16 cellular contexts compared by ENCODE assay signal in the genomic region with DNA sequence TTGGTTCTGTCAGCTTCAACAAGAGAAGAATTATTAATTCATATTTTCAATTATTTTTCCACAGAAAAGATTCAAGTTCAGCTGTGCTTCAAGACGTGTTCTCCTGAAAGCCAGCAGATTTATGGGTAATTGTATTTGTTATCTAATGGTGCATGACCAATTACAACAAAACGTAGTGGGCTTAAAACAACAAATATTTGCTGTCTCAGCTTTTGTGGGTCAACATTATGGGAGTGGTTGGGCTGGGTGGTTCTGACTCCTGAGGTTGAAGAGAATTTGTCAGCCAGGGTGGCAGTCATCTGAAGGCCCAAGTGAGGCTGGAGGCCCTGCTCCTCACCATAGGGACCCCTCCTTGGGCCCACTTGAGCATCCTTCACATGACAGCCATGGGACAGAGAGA. TPM values are rescaled to one million over a fixed set of nuclear protein-coding genes. Genes with fewer than 3 reads are reported as not detected.
A peak's percentile ranks its signal among the peaks of the same experiment; 100 is the strongest.
DNase-seq lines count a peak whose midpoint lies in the region; ATAC-seq and TF ChIP-seq lines count a peak whose summit lies in the region.
"Had no signal": no experiment of that assay in that cellular context is flagged by ENCODE, and none has a peak within 500 bp of the region (broad histone marks: within the 10 kb centered on the region; RNA-seq: fewer than 3 reads in every experiment).

No MANE protein-coding gene starts in this region.

- dilution Hi-C loops in IMR-90 (cut with HindIII; ENCODE audit: low sequenced_read_pairs, unreplicated experiment) = no loop called here

- H3K9ac ChIP-seq in IMR-90 (ENCODE audit: low read depth, low read length) = no peak overlapping the region
- H3K9ac ChIP-seq: GM23248, KMS-11 had no signal

- no peak overlapping the region for H2BK5ac ChIP-seq in IMR-90 (ENCODE audit: low read depth, low read length, poor library complexity, severe bottlenecking)

- TF ChIP-seq CTCF in IMR-90 (conservative IDR thresholded peaks at IDR 0.05; ENCODE audit: low read depth, low read length) (no peak), osteoblast (IDR thresholded peaks at IDR 0.05; ENCODE audit: extremely low read depth, low read depth, low read length) (no peak), BE2C (IDR thresholded peaks at IDR 0.05; ENCODE audit: low read depth, low read length) (no peak), GM10248 (IDR thresholded peaks at IDR 0.05; ENCODE audit: control extremely low read depth, extremely low read depth, low read depth, missing control alignments) (no peak)

- H3K9me3 ChIP-seq in IMR-90 (ENCODE audit: control insufficient read depth, insufficient read depth, low read length) = no peaks in the 10 kb centered on the region
- no peaks in the 10 kb centered on the region for H3K9me3 ChIP-seq in osteoblast (ENCODE audit: low read depth, low read length)
- no peaks in the 10 kb centered on the region for H3K9me3 ChIP-seq in BE2C

- H4K91ac ChIP-seq in IMR-90 (ENCODE audit: insufficient read depth, low read depth, low read length) = no peak overlapping the region

- no peak overlapping the region for H3K23ac ChIP-seq in IMR-90 (ENCODE audit: low read depth, low read length)

- H4K5ac ChIP-seq in IMR-90 (ENCODE audit: low read depth, low read length) = no peak overlapping the region

- no peak overlapping the region for H2BK20ac ChIP-seq in IMR-90 (ENCODE audit: low read depth, low read length)

- H2AK9ac ChIP-seq in IMR-90 (replicated peaks; ENCODE audit: low read depth, low read length, poor library complexity) = no peak overlapping the region

- H2AFZ ChIP-seq in IMR-90 (replicated peaks; ENCODE audit: low read length, poor library complexity) (no peak overlapping the region), osteoblast (ENCODE audit: low read length) (no peak overlapping the region)
- H2AFZ ChIP-seq: GM23248 had no signal

- no peaks in the 10 kb centered on the region for H3K79me2 ChIP-seq in osteoblast (ENCODE audit: insufficient read depth, low read length)

- no CpG with 5 or more reads among the region's 2 CpGs for WGBS in IMR-90 (ENCODE audit: extremely low coverage in 2 of 2, insufficient read length in 1 of 2), 2 experiments

- DNase-seq in DMS79 (lab: John Stamatoyannopoulos, UW) (peak; percentile 54), IMR-90 (no peak), osteoblast (ENCODE audit: insufficient read length, low spot score, missing footprints) (peak; percentile 48), BE2C (no peak), GM10248 (ENCODE audit: extremely low spot score) (no peak)
- DNase-seq: ACHN; CD4-positive, alpha-beta T cell; DMS153; DND-41; EL; GM23248; HCEC 1CT; HFFc6 had no signal

- H3K27ac ChIP-seq in IMR-90 (ENCODE audit: insufficient read depth, low read length) (no peak overlapping the region), osteoblast (ENCODE audit: low read depth, low read length) (no peak overlapping the region)
- H3K27ac ChIP-seq: C4-2B, GM23248, KMS-11 had no signal

- H2BK15ac ChIP-seq in IMR-90 (ENCODE audit: low read depth, low read length) = no peak overlapping the region

- no peak overlapping the region for H3K18ac ChIP-seq in IMR-90 (ENCODE audit: low read depth, low read length)

- H3K4me1 ChIP-seq in IMR-90 (ENCODE audit: control insufficient read depth, insufficient read depth, low read length) = no peaks in the 10 kb centered on the region
- no peaks in the 10 kb centered on the region for H3K4me1 ChIP-seq in osteoblast (ENCODE audit: insufficient read depth, low read length)
- H3K4me1 ChIP-seq in BE2C = no peaks in the 10 kb centered on the region

- no peak for TF ChIP-seq RAD21 in IMR-90 (IDR thresholded peaks at IDR 0.05; ENCODE audit: low read length)

- H4K20me1 ChIP-seq in IMR-90 (ENCODE audit: insufficient read depth, low read length) = no peaks in the 10 kb centered on the region
- no peaks in the 10 kb centered on the region for H4K20me1 ChIP-seq in osteoblast (ENCODE audit: insufficient read depth, low read length)

- no peak overlapping the region for H2AK5ac ChIP-seq in IMR-90 (ENCODE audit: low read depth, low read length)

- TF ChIP-seq POLR2A in IMR-90 (IDR thresholded peaks at IDR 0.05; ENCODE audit: low read depth, low read length) = no peak

- peaks cover 68% of the 10 kb centered on the region for H3K36me3 ChIP-seq in IMR-90 (ENCODE audit: control insufficient read depth, insufficient read depth, low read length)
- peaks cover 47% of the 10 kb centered on the region for H3K36me3 ChIP-seq in osteoblast (ENCODE audit: insufficient read depth, low read length)
- H3K36me3 ChIP-seq in BE2C = peaks cover 15% of the 10 kb centered on the region

- no peak for ATAC-seq in IMR-90 (ENCODE audit: low read depth)

- H4K8ac ChIP-seq in IMR-90 (ENCODE audit: low read depth in 2 of 2, low read length in 2 of 2) = no peak overlapping the region

- intact Hi-C loops in IMR-90 (cut with micrococcal nuclease) = no loop called here

- H3K27me3 ChIP-seq in IMR-90 (ENCODE audit: control insufficient read depth, insufficient read depth, low read length) = no peaks in the 10 kb centered on the region
- H3K27me3 ChIP-seq in osteoblast (ENCODE audit: insufficient read depth, low read length) = no peaks in the 10 kb centered on the region
- no peaks in the 10 kb centered on the region for H3K27me3 ChIP-seq in BE2C

- no peak overlapping the region for H3K56ac ChIP-seq in IMR-90 (ENCODE audit: extremely low read depth, insufficient read depth, low read length)

- H3K4ac ChIP-seq in IMR-90 (ENCODE audit: low read depth, low read length) = no peak overlapping the region

- no peak overlapping the region for H3K4me3 ChIP-seq in IMR-90 (ENCODE audit: insufficient read depth, low read depth, low read length)
- no peak overlapping the region for H3K4me3 ChIP-seq in osteoblast (ENCODE audit: insufficient read depth, low read length)
- no peak overlapping the region for H3K4me3 ChIP-seq in BE2C (ENCODE audit: low read depth, low read length)
- H3K4me3 ChIP-seq: GM23248 had no signal

- in situ Hi-C loops in IMR-90 (cut with MboI; ENCODE audit: low sequenced_read_pairs) = no loop called here

- H3K9me1 ChIP-seq in IMR-90 (ENCODE audit: insufficient read depth, low read length) = no peaks in the 10 kb centered on the region

- POLR2A ChIA-PET in IMR-90 (lab: Charles Lee; ENCODE audit: unreplicated experiment) (no interaction called here), GM10248 (lab: Yijun Ruan, JAX) (interaction anchor here (0.6 kb wide), 1 partner anchor 196 kb away, joined by 4 read pairs; no protein-coding TSS in a partner anchor)

- no peaks in the 10 kb centered on the region for H3K79me1 ChIP-seq in IMR-90 (ENCODE audit: low read depth in 1 of 2, low read length in 2 of 2)

- H3K14ac ChIP-seq in IMR-90 (replicated peaks; ENCODE audit: low read depth, low read length) = no peak overlapping the region

- H2BK120ac ChIP-seq in IMR-90 (ENCODE audit: low read depth, low read length) = no peak overlapping the region

- BruUV-seq in IMR-90 (replicated peaks; lab: Mats Ljungman, UMichigan) = no TSS peak

- CTCF ChIA-PET in IMR-90 (lab: Yijun Ruan, JAX) (interaction anchor here (1.0 to 1.1 kb wide), 2 partner anchors 8 to 13 kb away, joined by 3 read pairs; no protein-coding TSS in a partner anchor), GM10248 (lab: Yijun Ruan, JAX) (interaction anchor here (1.2 to 7.5 kb wide), 5 partner anchors 13 to 43 kb away, joined by 3 to 54 read pairs (median 5); partner anchors contain the start of gene KREMEN2)

- H3K4me2 ChIP-seq in IMR-90 (ENCODE audit: low read depth, low read length) = no peak overlapping the region
- H3K4me2 ChIP-seq in osteoblast (ENCODE audit: insufficient read depth, low read length) = no peak overlapping the region
- H3K4me2 ChIP-seq: KMS-11 had no signal

TF ChIP-seq in IMR-90, 13 proteins besides CTCF, POLR2A, EP300 and RAD21:
- TF ChIP-seq MAZ (IDR thresholded peaks at IDR 0.05; ENCODE audit: borderline replicate concordance, low read depth, low read length) (no peak), MAFK (IDR thresholded peaks at IDR 0.05; ENCODE audit: low read depth, low read length) (peak; percentile 58; the same call in 1 of the 2 replicates)
TF ChIP-seq in IMR-90: peak in this region for 1.

RNA-seq across cellular contexts. Expression of gene KREMEN2, which starts 24.1 kb away (rescaled TPM):
- total RNA-seq in IMR-90 (2012; rRNA removed) (not detected in 2 replicates), osteoblast (not detected in 2 replicates)
- 0.03 and 0.11 TPM in 2 replicates for polyA plus RNA-seq in IMR-90 (2012; rRNA removed)
- 0.09 and 0.18 TPM in 2 replicates for polyA plus RNA-seq in IMR-90 (2012; cell fraction: cytosol; rRNA removed)
- 0.03 and 0.30 TPM in 2 replicates for polyA plus RNA-seq in IMR-90 (2012; cell fraction: nucleus; rRNA removed; ENCODE audit: low replicate concordance)
- polyA plus RNA-seq in BE2C (2012; ENCODE audit: insufficient read depth, insufficient read length, low read depth) = 9.3 TPM
- total RNA-seq: CD4-positive, alpha-beta T cell; GM23248; HFFc6 had no signal
- polyA plus RNA-seq: BJ, GM23248 had no signal

RNA-seq across cellular contexts. Expression of gene FLYWCH1, which starts 28.2 kb away (rescaled TPM):
- 14.3 and 16.1 TPM in 2 replicates for total RNA-seq in IMR-90 (2012; rRNA removed)
- 25.2 and 32.3 TPM in 2 replicates for polyA plus RNA-seq in IMR-90 (2012; rRNA removed)
- 38.1 and 39.5 TPM in 2 replicates for polyA plus RNA-seq in IMR-90 (2012; cell fraction: cytosol; rRNA removed)
- 68.9 and 113 TPM in 2 replicates for polyA plus RNA-seq in IMR-90 (2012; cell fraction: nucleus; rRNA removed; ENCODE audit: low replicate concordance)
- total RNA-seq in osteoblast = 48.3 and 56.5 TPM in 2 replicates
- polyA plus RNA-seq in BE2C (2012; ENCODE audit: insufficient read depth, insufficient read length, low read depth) = 30.6 TPM

RNA-seq across cellular contexts. Expression of gene PAQR4, which starts 29.2 kb away (rescaled TPM):
- total RNA-seq in IMR-90 (2012; rRNA removed) (2.2 TPM in 2 replicates), osteoblast (1.5 and 1.8 TPM in 2 replicates)
- polyA plus RNA-seq in IMR-90 (2012; rRNA removed) = 10.0 and 10.1 TPM in 2 replicates
- polyA plus RNA-seq in IMR-90 (2012; cell fraction: cytosol; rRNA removed) = 8.9 and 10.0 TPM in 2 replicates
- 7.4 and 19.4 TPM in 2 replicates for polyA plus RNA-seq in IMR-90 (2012; cell fraction: nucleus; rRNA removed; ENCODE audit: low replicate concordance)
- 35.8 TPM for polyA plus RNA-seq in BE2C (2012; ENCODE audit: insufficient read depth, insufficient read length, low read depth)

RNA-seq across cellular contexts. Expression of gene PKMYT1, which starts 40.3 kb away (rescaled TPM):
- 1.8 and 2.8 TPM in 2 replicates for total RNA-seq in IMR-90 (2012; rRNA removed)
- polyA plus RNA-seq in IMR-90 (2012; rRNA removed) = 14.9 and 18.7 TPM in 2 replicates
- 17.0 and 20.3 TPM in 2 replicates for polyA plus RNA-seq in IMR-90 (2012; cell fraction: cytosol; rRNA removed)
- 21.6 and 96.5 TPM in 2 replicates for polyA plus RNA-seq in IMR-90 (2012; cell fraction: nucleus; rRNA removed; ENCODE audit: low replicate concordance)
- 1.4 and 2.1 TPM in 2 replicates for total RNA-seq in osteoblast
- 25.3 TPM for polyA plus RNA-seq in BE2C (2012; ENCODE audit: insufficient read depth, insufficient read length, low read depth)

RNA-seq across cellular contexts. Expression of gene FLYWCH2, which starts 57.0 kb away (rescaled TPM):
- total RNA-seq in IMR-90 (2012; rRNA removed) (42.3 and 48.9 TPM in 2 replicates), osteoblast (38.7 and 43.6 TPM in 2 replicates)
- polyA plus RNA-seq in IMR-90 (2012; rRNA removed) = 66.3 and 77.2 TPM in 2 replicates
- 131 and 168 TPM in 2 replicates for polyA plus RNA-seq in IMR-90 (2012; cell fraction: cytosol; rRNA removed)
- polyA plus RNA-seq in IMR-90 (2012; cell fraction: nucleus; rRNA removed; ENCODE audit: low replicate concordance) = 22.4 and 65.5 TPM in 2 replicates
- 79.1 TPM for polyA plus RNA-seq in BE2C (2012; ENCODE audit: insufficient read depth, insufficient read length, low read depth)

Comparison
In these comparisons a context has a peak if more than half of its experiments do, and no peak if none do; other contexts are left out.
1. DNase-seq: peak in DMS79 (single experiment) and osteoblast (single experiment); none in IMR-90 (single experiment), BE2C (single experiment) and GM10248 (single experiment).